ENCODE assay signal across 9 cellular contexts in the genomic region with DNA sequence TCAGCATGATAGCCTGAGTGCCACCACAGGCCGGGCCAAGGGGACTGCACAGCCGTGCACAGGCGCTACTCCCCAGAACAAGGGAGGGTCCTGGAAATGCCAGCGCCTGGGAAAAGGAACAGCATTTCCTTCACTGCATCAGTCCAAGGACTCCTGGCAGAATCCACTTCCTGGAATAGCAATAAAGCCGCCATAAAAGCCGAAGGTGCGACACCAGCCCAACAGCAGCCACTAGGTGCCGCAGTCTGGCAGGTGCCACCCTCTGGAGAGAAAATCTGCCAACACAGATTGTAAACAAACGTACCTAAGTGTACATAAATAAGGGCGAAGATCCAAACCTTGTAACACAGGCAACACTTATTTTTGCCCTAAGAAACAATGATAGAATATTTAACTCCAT. TPM values are rescaled to one million over a fixed set of nuclear protein-coding genes. Genes with fewer than 3 reads are reported as not detected.
DNase-seq lines count a peak whose midpoint lies in the region; ATAC-seq and TF ChIP-seq lines count a peak whose summit lies in the region.
"Had no signal": no experiment of that assay in that cellular context is flagged by ENCODE, and none has a peak within 500 bp of the region (broad histone marks: within the 10 kb centered on the region; RNA-seq: fewer than 3 reads in every experiment).

No MANE protein-coding gene starts in this region.

- DNase-seq in NCI-H748 (lab: John Stamatoyannopoulos, UW; ENCODE audit: unreplicated experiment) (peak; percentile 48), NCI-H748 treated with DMSO at 0.1 percent for 48 hours (lab: John Stamatoyannopoulos, UW) (no peak), NCI-H1092 treated with DMSO at 0.1 percent for 48 hours (lab: John Stamatoyannopoulos, UW) (peak; percentile 49), dermis blood vessel endothelial cell (peak; percentile 81), epidermal melanocyte (ENCODE audit: insufficient read length, low spot score) (no peak), lower leg skin (ENCODE audit: low spot score in 2 of 2) (no peak), Ammon's horn (ENCODE audit: low spot score) (no peak)
- DNase-seq: foreskin fibroblast had no signal

- no peak for ATAC-seq in stimulated activated memory B cell treated with anti-CD40 and anti-IgM and Interleukin-4, amounts not matched to agents 10 μg/mL and 1 μg/mL and 100 μg/mL, for 72 hours

- H3K4me1 Mint-ChIP-seq in stimulated activated memory B cell treated with anti-CD40 and anti-IgM and Interleukin-4, amounts not matched to agents 10 μg/mL and 1 μg/mL and 100 μg/mL, for 72 hours = peaks cover 97% of the 10 kb centered on the region

- no peak for TF ChIP-seq CTCF in lower leg skin (IDR thresholded peaks at IDR 0.05)

- 55 to 57% methylated on average over 10 of the region's 10 CpGs for WGBS in lower leg skin, 2 donors

- no peak overlapping the region for H3K4me3 ChIP-seq in lower leg skin (ENCODE audit: low read depth, poor library complexity, severe bottlenecking)

- peak overlapping the region; percentile 63 for H3K4me3 Mint-ChIP-seq in stimulated activated memory B cell treated with anti-CD40 and anti-IgM and Interleukin-4, amounts not matched to agents 10 μg/mL and 1 μg/mL and 100 μg/mL, for 72 hours

- TF ChIP-seq POLR2A in lower leg skin (IDR thresholded peaks at IDR 0.05) = no peak

- H3K9me3 Mint-ChIP-seq in stimulated activated memory B cell treated with anti-CD40 and anti-IgM and Interleukin-4, amounts not matched to agents 10 μg/mL and 1 μg/mL and 100 μg/mL, for 72 hours = no peaks in the 10 kb centered on the region

- H3K27ac Mint-ChIP-seq in stimulated activated memory B cell treated with anti-CD40 and anti-IgM and Interleukin-4, amounts not matched to agents 10 μg/mL and 1 μg/mL and 100 μg/mL, for 72 hours = peak overlapping the region; percentile 79

- peaks cover 29% of the 10 kb centered on the region for H3K36me3 Mint-ChIP-seq in stimulated activated memory B cell treated with anti-CD40 and anti-IgM and Interleukin-4, amounts not matched to agents 10 μg/mL and 1 μg/mL and 100 μg/mL, for 72 hours

- H3K27me3 Mint-ChIP-seq in stimulated activated memory B cell treated with anti-CD40 and anti-IgM and Interleukin-4, amounts not matched to agents 10 μg/mL and 1 μg/mL and 100 μg/mL, for 72 hours = no peaks in the 10 kb centered on the region

- intact Hi-C loops in lower leg skin (cut with DNase I; ENCODE audit: low total_unique reads) = no loop called here

RNA-seq across cellular contexts. Expression of a gene that starts 22.3 kb away (rescaled TPM):
- total RNA-seq in dermis blood vessel endothelial cell (140 and 171 TPM in 2 replicates), lower leg skin (10 to 100 TPM; 15.1 to 29.8 (median 22.9) TPM)

Comparison
In these comparisons a context has a peak if more than half of its experiments do, and no peak if none do; other contexts are left out.
1. DNase-seq: peak in NCI-H748 (single experiment), NCI-H1092 treated with DMSO at 0.1 percent for 48 hours (single experiment) and dermis blood vessel endothelial cell (single experiment); none in NCI-H748 treated with DMSO at 0.1 percent for 48 hours (single experiment), epidermal melanocyte (single experiment), lower leg skin (0 of 2) and Ammon's horn (single experiment).